In genomic region chr12:116551952-116552749, GRCh38 we compare ENCODE assay signal across 14 cellular contexts. TPM values are rescaled to one million over a fixed set of nuclear protein-coding genes. Genes with fewer than 3 reads are reported as not detected.
DNase-seq lines count a peak whose midpoint lies in the region; ATAC-seq and TF ChIP-seq lines count a peak whose summit lies in the region.
"Had no signal": no experiment of that assay in that cellular context is flagged by ENCODE, and none has a peak within 500 bp of the region (broad histone marks: within the 10 kb centered on the region; RNA-seq: fewer than 3 reads in every experiment).

No MANE protein-coding gene starts in this region.

- no peak overlapping the region for H3K27ac ChIP-seq in fibroblast of lung (ENCODE audit: insufficient read depth, low read length)
- no peak overlapping the region for H3K27ac ChIP-seq in stomach
- H3K27ac ChIP-seq: PC-9 had no signal

- H3K36me3 ChIP-seq in fibroblast of lung (ENCODE audit: control insufficient read depth, insufficient read depth, low read length) (no peaks in the 10 kb centered on the region), stomach (no peaks in the 10 kb centered on the region)

- H3K4me1 Mint-ChIP-seq in activated CD4-positive, alpha-beta T cell treated with anti-CD3 and anti-CD28 coated beads for 36 hours = peaks cover 5% of the 10 kb centered on the region
- H3K4me1 Mint-ChIP-seq in stimulated activated naive B cell treated with anti-CD40 and anti-IgM and Interleukin-4, amounts not matched to agents 10 μg/mL and 1 μg/mL and 100 μg/mL, for 72 hours = peaks cover 21 to 28% of the 10 kb centered on the region in 2 donors

- POLR2A ChIA-PET in activated CD4-positive, alpha-beta T cell treated with anti-CD3 and anti-CD28 coated beads for 36 hours (lab: Charles Lee) = no interaction called here

- H2AFZ ChIP-seq in fibroblast of lung (ENCODE audit: low read length) = no peak overlapping the region
- H2AFZ ChIP-seq: PC-9 had no signal

- intact Hi-C loops in activated CD4-positive, alpha-beta T cell treated with anti-CD3 and anti-CD28 coated beads for 36 hours (cut with DNase I, micrococcal nuclease) = loop anchor here in 1 of 2 experiments (10.0 kb wide), 1 partner anchor 263 kb away; no protein-coding TSS in a partner anchor
- intact Hi-C loops in stomach (cut with DNase I; ENCODE audit: low total_unique reads) = no loop called here

- H3K9ac ChIP-seq in fibroblast of lung (ENCODE audit: insufficient read depth, low read length) = no peak overlapping the region

- H3K27me3 Mint-ChIP-seq in activated CD4-positive, alpha-beta T cell treated with anti-CD3 and anti-CD28 coated beads for 36 hours = no peaks in the 10 kb centered on the region
- H3K27me3 Mint-ChIP-seq in stimulated activated naive B cell treated with anti-CD40 and anti-IgM and Interleukin-4, amounts not matched to agents 10 μg/mL and 1 μg/mL and 100 μg/mL, for 72 hours = no peaks in the 10 kb centered on the region

- no peak overlapping the region for H3K4me2 ChIP-seq in fibroblast of lung (ENCODE audit: extremely low read depth, insufficient read depth, low read length)
- H3K4me2 ChIP-seq: PC-9 had no signal

- H3K27me3 ChIP-seq in fibroblast of lung (ENCODE audit: control insufficient read depth, insufficient read depth, low read length) = no peaks in the 10 kb centered on the region
- H3K27me3 ChIP-seq in stomach = no peaks in the 10 kb centered on the region

- no peak for TF ChIP-seq CTCF in fibroblast of lung (conservative IDR thresholded peaks at IDR 0.05 in 1 of 2, IDR thresholded peaks at IDR 0.05 in 1 of 2; ENCODE audit: low read depth in 1 of 2, low read length in 2 of 2)
- no peak for TF ChIP-seq CTCF in stomach (IDR thresholded peaks at IDR 0.05)

- H3K36me3 Mint-ChIP-seq in activated CD4-positive, alpha-beta T cell treated with anti-CD3 and anti-CD28 coated beads for 36 hours (ENCODE audit: low read depth) = no peaks in the 10 kb centered on the region
- peaks cover 0 to 2% of the 10 kb centered on the region in 2 donors for H3K36me3 Mint-ChIP-seq in stimulated activated naive B cell treated with anti-CD40 and anti-IgM and Interleukin-4, amounts not matched to agents 10 μg/mL and 1 μg/mL and 100 μg/mL, for 72 hours

- DNase-seq in activated CD4-positive, alpha-beta T cell treated with anti-CD3 and anti-CD28 coated beads for 36 hours = peak; percentile 20
- DNase-seq in activated CD4-positive, alpha-beta T cell treated with anti-CD3 and anti-CD28 coated beads, Interleukin-2, amount 50 U/mL, for 4 hours = no peak
- DNase-seq in RKO (ENCODE audit: low spot score) (peak; percentile 70), fibroblast of lung (ENCODE audit: low read depth in 2 of 2) (peak; percentile 65 to 90), GOT3 (lab: John Stamatoyannopoulos, UW) (no peak), stomach (no peak)
- DNase-seq in stimulated activated naive B cell treated with anti-CD40 and anti-IgM and Interleukin-4, amounts not matched to agents 10 μg/mL and 1 μg/mL and 100 μg/mL, for 72 hours = no peak
- DNase-seq: ACHN, amniotic stem cell, glutamatergic neuron, PC-9 had no signal

- TF ChIP-seq POLR2A in stomach (IDR thresholded peaks at IDR 0.05) = no peak

- no peak for TF ChIP-seq EP300 in stomach (IDR thresholded peaks at IDR 0.05)

- no peaks in the 10 kb centered on the region for H4K20me1 ChIP-seq in fibroblast of lung (ENCODE audit: control insufficient read depth, extremely low read depth, insufficient read depth, low read length)

- H3K4me3 ChIP-seq in fibroblast of lung (replicated peaks in 1 of 4; ENCODE audit: control extremely low read depth in 1 of 4, insufficient read depth in 1 of 4, low read depth in 3 of 4, low read length in 4 of 4) = no peak overlapping the region
- H3K4me3 ChIP-seq in stomach = no peak overlapping the region
- H3K4me3 ChIP-seq: PC-9 had no signal

- ATAC-seq in activated CD4-positive, alpha-beta T cell treated with anti-CD3 and anti-CD28 coated beads for 36 hours = peak; percentile 71
- ATAC-seq in stimulated activated naive B cell treated with anti-CD40 and anti-IgM and Interleukin-4, amounts not matched to agents 10 μg/mL and 1 μg/mL and 100 μg/mL, for 72 hours (replicated peaks) = peak; percentile 27 to 49
- ATAC-seq in HG02870 (IDR thresholded peaks at IDR 0.05; ENCODE audit: unreplicated experiment) = no peak
- ATAC-seq: activated CD4-positive, CD25-positive, alpha-beta regulatory T cell treated with anti-CD3 and anti-CD28 coated beads, Interleukin-2, amount 50 U/mL, for 24 hours had no signal

- H3K27ac Mint-ChIP-seq in activated CD4-positive, alpha-beta T cell treated with anti-CD3 and anti-CD28 coated beads for 36 hours = peak overlapping the region; percentile 21
- H3K27ac Mint-ChIP-seq in stimulated activated naive B cell treated with anti-CD40 and anti-IgM and Interleukin-4, amounts not matched to agents 10 μg/mL and 1 μg/mL and 100 μg/mL, for 72 hours = no peak overlapping the region

- 89 to 92% (median 91%) methylated on average over 15 of the region's 15 CpGs for WGBS in stomach, 5 donors

- no peaks in the 10 kb centered on the region for H3K9me3 ChIP-seq in fibroblast of lung (ENCODE audit: control insufficient read depth, insufficient read depth, low read depth, low read length)
- no peaks in the 10 kb centered on the region for H3K9me3 ChIP-seq in stomach

- no peaks in the 10 kb centered on the region for H3K79me2 ChIP-seq in fibroblast of lung (ENCODE audit: control insufficient read depth, insufficient read depth, low read length)

- H3K4me1 ChIP-seq in fibroblast of lung (ENCODE audit: control insufficient read depth, extremely low read depth, insufficient read depth, low read length) = no peaks in the 10 kb centered on the region
- H3K4me1 ChIP-seq in stomach = peaks cover 0 to 16% (median 4%) of the 10 kb centered on the region in 4 donors

- CTCF ChIA-PET in activated CD4-positive, alpha-beta T cell treated with anti-CD3 and anti-CD28 coated beads for 36 hours (lab: Charles Lee) = no interaction called here

- peaks cover 7% of the 10 kb centered on the region for H3K9me3 Mint-ChIP-seq in activated CD4-positive, alpha-beta T cell treated with anti-CD3 and anti-CD28 coated beads for 36 hours (ENCODE audit: low read depth)
- peaks cover 0 to 4% of the 10 kb centered on the region in 2 donors for H3K9me3 Mint-ChIP-seq in stimulated activated naive B cell treated with anti-CD40 and anti-IgM and Interleukin-4, amounts not matched to agents 10 μg/mL and 1 μg/mL and 100 μg/mL, for 72 hours

- H3K4me3 Mint-ChIP-seq in activated CD4-positive, alpha-beta T cell treated with anti-CD3 and anti-CD28 coated beads for 36 hours = no peak overlapping the region
- H3K4me3 Mint-ChIP-seq in stimulated activated naive B cell treated with anti-CD40 and anti-IgM and Interleukin-4, amounts not matched to agents 10 μg/mL and 1 μg/mL and 100 μg/mL, for 72 hours = no peak overlapping the region

RNA-seq across cellular contexts. Expression of gene MAP1LC3B2, which starts 7.0 kb away (rescaled TPM):
- total RNA-seq in activated CD4-positive, alpha-beta T cell treated with anti-CD3 and anti-CD28 coated beads for 36 hours = 1 to 10 TPM in 1 of 2 experiments, not detected in 1; 1.8 TPM
- total RNA-seq in fibroblast of lung (0.51 and 1.2 TPM in 2 replicates), stomach (10 to 100 TPM in 1 of 5 donors, 1 to 10 TPM in 3, not detected in 1; 1.3 to 16.9 (median 3.4) TPM)
- polyA plus RNA-seq in fibroblast of lung (0.85 and 1.2 TPM in 2 replicates), stomach (1 to 10 TPM in 2 of 3 donors, not detected in 1; 1.9 to 2.4 TPM)
- polyA plus RNA-seq in fibroblast of lung (2012) = 2.1 and 3.1 TPM in 2 replicates
- not detected in 2 replicates for polyA minus RNA-seq in fibroblast of lung (ENCODE audit: low replicate concordance)
- total RNA-seq: urinary bladder had no signal

Comparison
In these comparisons a context has a peak if more than half of its experiments do, and no peak if none do; other contexts are left out.
1. DNase-seq: peak in activated CD4-positive, alpha-beta T cell treated with anti-CD3 and anti-CD28 coated beads for 36 hours (single experiment), RKO (single experiment) and fibroblast of lung (2 of 2); none in activated CD4-positive, alpha-beta T cell treated with anti-CD3 and anti-CD28 coated beads, Interleukin-2, amount 50 U/mL, for 4 hours (0 of 2), stimulated activated naive B cell treated with anti-CD40 and anti-IgM and Interleukin-4, amounts not matched to agents 10 μg/mL and 1 μg/mL and 100 μg/mL, for 72 hours (single experiment), GOT3 (single experiment) and stomach (single experiment).